ENCODE assay signal across 8 cellular contexts in genomic region chr21:5123655-5124054, GRCh38.
DNase-seq lines count a peak whose midpoint lies in the region; ATAC-seq and TF ChIP-seq lines count a peak whose summit lies in the region.
"Not testable (repeated sequence)": the region's sequence is repeated elsewhere in the genome, so short reads cannot be mapped to it uniquely, and the experiment has no call there.

No MANE protein-coding gene starts in this region.

- not testable (repeated sequence) for H3K4me1 Mint-ChIP-seq in CD8-positive, alpha-beta memory T cell; stimulated activated effector memory CD8-positive, alpha-beta T cell treated with anti-CD3 and anti-CD28 coated beads, Interleukin-12 subunit alpha, Interleukin-12 subunit beta, amount 100 ng/mL, for 72 hours

- not testable (repeated sequence) for H3K4me3 ChIP-seq in CD8-positive, alpha-beta memory T cell (ENCODE audit: low read length); Panc1 (ENCODE audit: low read depth in 2 of 2, low read length in 2 of 2); breast epithelium; hepatocyte; sigmoid colon

- not testable (repeated sequence) for H4K20me1 ChIP-seq in hepatocyte (ENCODE audit: insufficient read depth, poor library complexity, severe bottlenecking)

- H3K27me3 Mint-ChIP-seq in CD8-positive, alpha-beta memory T cell: not testable (repeated sequence)

- H2AFZ ChIP-seq in hepatocyte: not testable (repeated sequence)

- POLR2A ChIA-PET in CD8-positive, alpha-beta memory T cell (lab: Charles Lee); Panc1 (lab: Charles Lee): not testable (repeated sequence)

- H3K36me3 ChIP-seq in CD8-positive, alpha-beta memory T cell (ENCODE audit: insufficient read depth, low read length); Panc1 (ENCODE audit: control insufficient read depth, insufficient read depth, low read length); breast epithelium; hepatocyte (replicated peaks; ENCODE audit: insufficient read depth, low read depth); sigmoid colon: not testable (repeated sequence)

- CTCF ChIA-PET in CD8-positive, alpha-beta memory T cell (lab: Charles Lee); Panc1 (lab: Charles Lee): not testable (repeated sequence)

- H3K4me1 ChIP-seq in CD8-positive, alpha-beta memory T cell (ENCODE audit: insufficient read depth, low read length); Panc1 (ENCODE audit: control insufficient read depth, insufficient read depth, low read length); breast epithelium; hepatocyte (ENCODE audit: insufficient read depth); sigmoid colon: not testable (repeated sequence)

- TF ChIP-seq CTCF in Panc1 (IDR thresholded peaks at IDR 0.05); breast epithelium (IDR thresholded peaks at IDR 0.05): not testable (repeated sequence)
- TF ChIP-seq CTCF in hepatocyte (IDR thresholded peaks at IDR 0.05; ENCODE audit: poor library complexity) (peak; percentile 37), sigmoid colon (IDR thresholded peaks at IDR 0.05) (peak in 1 of 4 experiments; percentile 24)

- not testable (repeated sequence) for BruUV-seq in Panc1 (replicated peaks; lab: Mats Ljungman, UMichigan)

- peak overlapping the region in 1 of 8 donors; percentile 62 for H3K27ac Mint-ChIP-seq in CD8-positive, alpha-beta memory T cell
- not testable (repeated sequence) for H3K27ac Mint-ChIP-seq in stimulated activated effector memory CD8-positive, alpha-beta T cell treated with anti-CD3 and anti-CD28 coated beads, Interleukin-12 subunit alpha, Interleukin-12 subunit beta, amount 100 ng/mL, for 72 hours

- H3K4me3 Mint-ChIP-seq in CD8-positive, alpha-beta memory T cell; stimulated activated effector memory CD8-positive, alpha-beta T cell treated with anti-CD3 and anti-CD28 coated beads, Interleukin-12 subunit alpha, Interleukin-12 subunit beta, amount 100 ng/mL, for 72 hours: not testable (repeated sequence)

- TF ChIP-seq EP300 in sigmoid colon (IDR thresholded peaks at IDR 0.05): not testable (repeated sequence)

- peak; percentile 49 for ATAC-seq in GM21528 (IDR thresholded peaks at IDR 0.05; ENCODE audit: low FRiP score, unreplicated experiment)
- peak; percentile 64 for ATAC-seq in Panc1
- peak; percentile 68 for ATAC-seq in stimulated activated effector memory CD8-positive, alpha-beta T cell treated with anti-CD3 and anti-CD28 coated beads, Interleukin-12 subunit alpha, Interleukin-12 subunit beta, amount 100 ng/mL, for 72 hours

- H3K27me3 ChIP-seq in CD8-positive, alpha-beta memory T cell (ENCODE audit: insufficient read depth, low read length, poor library complexity, severe bottlenecking); Panc1 (ENCODE audit: control insufficient read depth, insufficient read depth, low read length); breast epithelium; hepatocyte; sigmoid colon: not testable (repeated sequence)

- not testable (repeated sequence) for H3K4me2 ChIP-seq in hepatocyte

- not testable (repeated sequence) for H3K36me3 Mint-ChIP-seq in CD8-positive, alpha-beta memory T cell; stimulated activated effector memory CD8-positive, alpha-beta T cell treated with anti-CD3 and anti-CD28 coated beads, Interleukin-12 subunit alpha, Interleukin-12 subunit beta, amount 100 ng/mL, for 72 hours

- H3K27ac ChIP-seq in CD8-positive, alpha-beta memory T cell (ENCODE audit: low read depth, low read length); Panc1 (ENCODE audit: low read length); breast epithelium; hepatocyte: not testable (repeated sequence)
- H3K27ac ChIP-seq in sigmoid colon: peak overlapping the region in 1 of 4 donors; percentile 25

- not testable (repeated sequence) for H3K79me2 ChIP-seq in hepatocyte

- intact Hi-C loops in Panc1 (cut with micrococcal nuclease; ENCODE audit: unreplicated experiment); breast epithelium (cut with DNase I; ENCODE audit: low total_unique reads); sigmoid colon (cut with DNase I): not testable (repeated sequence)

- not testable (repeated sequence) for TF ChIP-seq POLR2A in breast epithelium (IDR thresholded peaks at IDR 0.05); sigmoid colon (IDR thresholded peaks at IDR 0.05)

- H3K9me3 ChIP-seq in CD8-positive, alpha-beta memory T cell (ENCODE audit: low read length); Panc1 (ENCODE audit: control insufficient read depth, insufficient read depth, low read depth, low read length); breast epithelium; hepatocyte (ENCODE audit: low read depth); sigmoid colon: not testable (repeated sequence)

- H3K9me2 ChIP-seq in hepatocyte (replicated peaks; ENCODE audit: insufficient read depth): not testable (repeated sequence)

- WGBS in hepatocyte (ENCODE audit: low lambda C conversion rate, missing lambda C conversion rate): 76% methylated on average over 7 of the region's 16 CpGs
- WGBS in sigmoid colon, 2 donors: 5 to 12% methylated on average over 10 to 13 of the region's 16 CpGs

- in situ Hi-C loops in Panc1 (cut with HindIII; ENCODE audit: low pct_unique_long_range_greater_than_20kb, low sequenced_read_pairs): not testable (repeated sequence)

- H3K9me3 Mint-ChIP-seq in CD8-positive, alpha-beta memory T cell; stimulated activated effector memory CD8-positive, alpha-beta T cell treated with anti-CD3 and anti-CD28 coated beads, Interleukin-12 subunit alpha, Interleukin-12 subunit beta, amount 100 ng/mL, for 72 hours: not testable (repeated sequence)

- peak; percentile 56 to 79 (median 63) for DNase-seq in CD8-positive, alpha-beta memory T cell
- not testable (repeated sequence) for DNase-seq in Panc1 (ENCODE audit: low read depth, low spot score); hepatocyte (ENCODE audit: low spot score)
- peak; percentile 75 for DNase-seq in activated CD8-positive, alpha-beta memory T cell treated with anti-CD3 and anti-CD28 coated beads, Interleukin-2, amount 50 U/mL, for 4 hours
- DNase-seq in breast epithelium (ENCODE audit: low spot score in 2 of 2): peak; percentile 79 to 81
- DNase-seq in sigmoid colon: peak; percentile 89
- peak; percentile 40 to 79 for DNase-seq in stimulated activated effector memory CD8-positive, alpha-beta T cell treated with anti-CD3 and anti-CD28 coated beads, Interleukin-12 subunit alpha, Interleukin-12 subunit beta, amount 100 ng/mL, for 72 hours (ENCODE audit: low spot score in 2 of 2)
